ENCODE assay signal across 22 cellular contexts in the genomic region with DNA sequence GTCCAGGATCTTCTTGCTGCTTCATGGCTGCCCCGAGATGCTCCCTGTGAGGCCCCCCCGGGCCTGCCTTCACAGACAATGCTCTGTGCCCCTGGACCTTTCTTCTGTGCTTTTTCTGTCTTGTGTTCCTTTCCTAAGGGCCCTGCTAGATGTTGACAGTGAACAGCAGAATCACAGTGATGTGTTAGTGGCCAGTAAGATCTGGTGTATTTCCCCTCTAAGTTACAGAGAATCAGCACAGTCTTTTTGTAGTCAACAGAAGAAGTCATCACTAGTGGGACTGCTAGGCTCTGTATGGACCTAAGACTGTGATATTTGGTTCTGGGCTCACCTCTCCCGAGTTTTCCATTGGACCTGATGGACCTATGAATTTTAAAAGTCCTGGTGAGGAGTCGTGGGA.
DNase-seq lines count a peak whose midpoint lies in the region; ATAC-seq and TF ChIP-seq lines count a peak whose summit lies in the region.
"Had no signal": no experiment of that assay in that cellular context is flagged by ENCODE, and none has a peak within 500 bp of the region (broad histone marks: within the 10 kb centered on the region; RNA-seq: fewer than 3 reads in every experiment).

No MANE protein-coding gene starts in this region.

- H3K27ac ChIP-seq in right atrium auricular region: peak overlapping the region; percentile 9 to 33
- no peak overlapping the region for H3K27ac ChIP-seq in psoas muscle
- H3K27ac ChIP-seq: ascending aorta, colonic mucosa, epithelial cell of prostate, left lung, pancreas had no signal

- H3K27me3 ChIP-seq in right atrium auricular region (no peaks in the 10 kb centered on the region), psoas muscle (ENCODE audit: insufficient read depth in 3 of 3, low read length in 2 of 3) (no peaks in the 10 kb centered on the region)
- H3K27me3 ChIP-seq: ascending aorta, colonic mucosa, left lung, pancreas, tibial nerve had no signal

- no peak for ATAC-seq in Right ventricle myocardium superior (ENCODE audit: poor library complexity)
- ATAC-seq in activated B cell treated with CpG ODN at 0.5 μM for 24 hours (ENCODE audit: low read depth): no peak
- ATAC-seq in effector memory CD8-positive, alpha-beta T cell (replicated peaks): peak; percentile 28
- ATAC-seq in stimulated activated naive B cell treated with anti-CD40 and anti-IgM and Interleukin-4, amounts not matched to agents 10 μg/mL and 1 μg/mL and 100 μg/mL, for 72 hours (replicated peaks): peak; percentile 65 to 70
- ATAC-seq in psoas muscle: no peak
- ATAC-seq: left lung, mucosa of descending colon had no signal

- CTCF ChIA-PET in activated B cell treated with CpG ODN at 0.5 μM for 24 hours (lab: Charles Lee): interaction anchor here (0.9 kb wide), 1 partner anchor 31 kb away, joined by 3 read pairs; no protein-coding TSS in a partner anchor
- CTCF ChIA-PET in GM10248 (lab: Yijun Ruan, JAX): interaction anchor here (0.6 to 1.6 kb wide), 4 partner anchors 8 to 14 kb away, joined by 3 to 5 read pairs (median 3); no protein-coding TSS in a partner anchor

- TF ChIP-seq CTCF in right atrium auricular region (IDR thresholded peaks at IDR 0.05) (no peak), activated B cell treated with CpG ODN at 0.5 μM for 24 hours (IDR thresholded peaks at IDR 0.05) (no peak), GM10248 (IDR thresholded peaks at IDR 0.05; ENCODE audit: control extremely low read depth, extremely low read depth, low read depth, missing control alignments) (no peak), psoas muscle (IDR thresholded peaks at IDR 0.05) (no peak)

- H3K4me3 Mint-ChIP-seq in activated B cell treated with CpG ODN at 0.5 μM for 24 hours: peak overlapping the region; percentile 9
- peak overlapping the region; percentile 79 to 81 for H3K4me3 Mint-ChIP-seq in effector memory CD8-positive, alpha-beta T cell
- peak overlapping the region; percentile 80 to 84 for H3K4me3 Mint-ChIP-seq in stimulated activated naive B cell treated with anti-CD40 and anti-IgM and Interleukin-4, amounts not matched to agents 10 μg/mL and 1 μg/mL and 100 μg/mL, for 72 hours

- H3K4me1 ChIP-seq in right atrium auricular region: peaks cover 0 to 48% of the 10 kb centered on the region in 2 donors
- H3K4me1 ChIP-seq in psoas muscle: peaks cover 29% of the 10 kb centered on the region
- H3K4me1 ChIP-seq: ascending aorta had no signal

- peak overlapping the region; percentile 76 for H3K27ac Mint-ChIP-seq in activated B cell treated with CpG ODN at 0.5 μM for 24 hours
- H3K27ac Mint-ChIP-seq in effector memory CD8-positive, alpha-beta T cell: peak overlapping the region; percentile 95 to 97
- H3K27ac Mint-ChIP-seq in stimulated activated naive B cell treated with anti-CD40 and anti-IgM and Interleukin-4, amounts not matched to agents 10 μg/mL and 1 μg/mL and 100 μg/mL, for 72 hours: peak overlapping the region; percentile 94

- H3K4me1 Mint-ChIP-seq in activated B cell treated with CpG ODN at 0.5 μM for 24 hours: peaks cover 92% of the 10 kb centered on the region
- peaks cover 90 to 99% of the 10 kb centered on the region in 2 donors for H3K4me1 Mint-ChIP-seq in effector memory CD8-positive, alpha-beta T cell (ENCODE audit: low read depth in 2 of 2)
- H3K4me1 Mint-ChIP-seq in stimulated activated naive B cell treated with anti-CD40 and anti-IgM and Interleukin-4, amounts not matched to agents 10 μg/mL and 1 μg/mL and 100 μg/mL, for 72 hours: peaks cover 76 to 99% of the 10 kb centered on the region in 2 donors

- peaks cover 81% of the 10 kb centered on the region for H3K36me3 Mint-ChIP-seq in activated B cell treated with CpG ODN at 0.5 μM for 24 hours (ENCODE audit: low read depth)
- H3K36me3 Mint-ChIP-seq in effector memory CD8-positive, alpha-beta T cell (ENCODE audit: insufficient read depth): peaks cover 98% of the 10 kb centered on the region
- H3K36me3 Mint-ChIP-seq in stimulated activated naive B cell treated with anti-CD40 and anti-IgM and Interleukin-4, amounts not matched to agents 10 μg/mL and 1 μg/mL and 100 μg/mL, for 72 hours: peaks cover 72 to 92% of the 10 kb centered on the region in 2 donors

- no peaks in the 10 kb centered on the region for H3K9me3 ChIP-seq in right atrium auricular region
- H3K9me3 ChIP-seq in psoas muscle: no peaks in the 10 kb centered on the region
- H3K9me3 ChIP-seq: ascending aorta, colonic mucosa, left lung, mucosa of descending colon, pancreas, tibial nerve had no signal

- H3K27me3 Mint-ChIP-seq in activated B cell treated with CpG ODN at 0.5 μM for 24 hours: no peaks in the 10 kb centered on the region
- H3K27me3 Mint-ChIP-seq in effector memory CD8-positive, alpha-beta T cell: no peaks in the 10 kb centered on the region
- H3K27me3 Mint-ChIP-seq in stimulated activated naive B cell treated with anti-CD40 and anti-IgM and Interleukin-4, amounts not matched to agents 10 μg/mL and 1 μg/mL and 100 μg/mL, for 72 hours: no peaks in the 10 kb centered on the region

- 83 to 92% (median 84%) methylated on average over 4 of the region's 4 CpGs for WGBS in psoas muscle, 3 donors

- no peaks in the 10 kb centered on the region for H3K9me3 Mint-ChIP-seq in activated B cell treated with CpG ODN at 0.5 μM for 24 hours
- no peaks in the 10 kb centered on the region for H3K9me3 Mint-ChIP-seq in effector memory CD8-positive, alpha-beta T cell
- no peaks in the 10 kb centered on the region for H3K9me3 Mint-ChIP-seq in stimulated activated naive B cell treated with anti-CD40 and anti-IgM and Interleukin-4, amounts not matched to agents 10 μg/mL and 1 μg/mL and 100 μg/mL, for 72 hours

- POLR2A ChIA-PET in activated B cell treated with CpG ODN at 0.5 μM for 24 hours (lab: Charles Lee): interaction anchor here (0.6 to 2.5 kb wide), 6 partner anchors 14 to 1000 kb away, joined by 3 to 16 read pairs (median 4); no protein-coding TSS in a partner anchor
- POLR2A ChIA-PET in GM10248 (lab: Yijun Ruan, JAX): interaction anchor here (0.6 kb wide), 1 partner anchor 10 kb away, joined by 3 read pairs; no protein-coding TSS in a partner anchor

- H3K4me3 ChIP-seq in right atrium auricular region: no peak overlapping the region
- H3K4me3 ChIP-seq in psoas muscle: no peak overlapping the region
- H3K4me3 ChIP-seq: ascending aorta, colonic mucosa, left lung, mucosa of descending colon, pancreas, skin epidermis, tibial nerve had no signal

- H3K36me3 ChIP-seq in right atrium auricular region (no peaks in the 10 kb centered on the region), psoas muscle (ENCODE audit: insufficient read depth in 1 of 2, low read depth in 1 of 2) (no peaks in the 10 kb centered on the region)
- H3K36me3 ChIP-seq: ascending aorta, colonic mucosa, pancreas had no signal

- DNase-seq in right atrium auricular region (ENCODE audit: low spot score): no peak
- no peak for DNase-seq in Right ventricle myocardium superior
- DNase-seq in activated B cell treated with CpG ODN at 0.5 μM for 24 hours: no peak
- DNase-seq in effector memory CD8-positive, alpha-beta T cell: no peak
- no peak for DNase-seq in stimulated activated naive B cell treated with anti-CD40 and anti-IgM and Interleukin-4, amounts not matched to agents 10 μg/mL and 1 μg/mL and 100 μg/mL, for 72 hours
- DNase-seq in NCI-H446 treated with DMSO at 0.1 percent for 48 hours (lab: John Stamatoyannopoulos, UW): no peak
- DNase-seq in GM10248 (ENCODE audit: extremely low spot score): no peak
- no peak for DNase-seq in psoas muscle
- DNase-seq: colonic mucosa; DMS153; GOT3; left lung; mucosa of descending colon; NCI-H2029; NCI-H510A; pancreas; stimulated activated CD4-positive, alpha-beta T cell treated with anti-CD3 and anti-CD28 coated beads, Interleukin-4, amount 100 ng/mL, for 4 hours; stimulated activated CD8-positive, alpha-beta memory T cell treated with anti-CD3 and anti-CD28 coated beads, Interleukin-4, amount 100 ng/mL, for 48 hours had no signal

- intact Hi-C loops in Right ventricle myocardium superior (cut with DNase I): no loop called here
- intact Hi-C loops in activated B cell treated with CpG ODN at 0.5 μM for 24 hours (cut with micrococcal nuclease): loop anchor here (1.0 kb wide), 1 partner anchor 11 kb away; no protein-coding TSS in a partner anchor
- intact Hi-C loops in psoas muscle (cut with DNase I): no loop called here

Comparison
In these comparisons a context has a peak if more than half of its experiments do, and no peak if none do; other contexts are left out.
1. ATAC-seq: peak in effector memory CD8-positive, alpha-beta T cell (single experiment) and stimulated activated naive B cell treated with anti-CD40 and anti-IgM and Interleukin-4, amounts not matched to agents 10 μg/mL and 1 μg/mL and 100 μg/mL, for 72 hours (2 of 2); none in Right ventricle myocardium superior (single experiment), activated B cell treated with CpG ODN at 0.5 μM for 24 hours (single experiment) and psoas muscle (0 of 4).
2. H3K4me3 Mint-ChIP-seq: peak in every context shown above with its lines; median percentile 82 in stimulated activated naive B cell treated with anti-CD40 and anti-IgM and Interleukin-4, amounts not matched to agents 10 μg/mL and 1 μg/mL and 100 μg/mL, for 72 hours; 80 in effector memory CD8-positive, alpha-beta T cell; 9 in activated B cell treated with CpG ODN at 0.5 μM for 24 hours.
3. Peak in every context shown above with its lines, with median percentiles within 50 percentile points of each other: H3K27ac Mint-ChIP-seq.